In genomic region chr16:29833219-29833618, GRCh38 we compare ENCODE assay signal across 2 cellular contexts.
TF ChIP-seq lines count a peak whose summit lies in the region.

No MANE protein-coding gene starts in this region.

TF ChIP-seq in HEK293T, 16 proteins besides CTCF, POLR2A, EP300 and RAD21:
- 0 out of 2 replicates have a peak, but pooled peaks have one; percentile 44 for TF ChIP-seq ZNF384 (IDR thresholded peaks at IDR 0.05)

TF ChIP-seq in K562, 482 proteins besides CTCF, POLR2A, EP300 and RAD21:
- TF ChIP-seq ZNF121 (CRISPR knock-in tag; conservative IDR thresholded peaks at IDR 0.05), result peak; percentile 91
- TF ChIP-seq BCOR (IDR thresholded peaks at IDR 0.05), result 0 out of 2 replicates have a peak, but pooled peaks have one; percentile 34
